In genomic region chr3:114033721-114034120, GRCh38 we compare ENCODE assay signal across 26 cellular contexts. TPM values are rescaled to one million over a fixed set of nuclear protein-coding genes. Genes with fewer than 3 reads are reported as not detected.
A peak's percentile ranks its signal among the peaks of the same experiment; 100 is the strongest.
DNase-seq lines count a peak whose midpoint lies in the region; ATAC-seq and TF ChIP-seq lines count a peak whose summit lies in the region.
"Had no signal": no experiment of that assay in that cellular context is flagged by ENCODE, and none has a peak within 500 bp of the region (broad histone marks: within the 10 kb centered on the region; RNA-seq: fewer than 3 reads in every experiment).

No MANE protein-coding gene starts in this region.

- no peak overlapping the region for H3K4me3 Mint-ChIP-seq in activated T-cell treated with anti-CD3 and anti-CD28 coated beads, Interleukin-2, amount 50 U/mL, for 24 hours
- no peak overlapping the region for H3K4me3 Mint-ChIP-seq in neural progenitor cell
- H3K4me3 Mint-ChIP-seq: CD14-positive monocyte; CD4-positive, alpha-beta memory T cell; CD4-positive, CD25-positive, alpha-beta regulatory T cell had no signal

- no peaks in the 10 kb centered on the region for H3K9me3 ChIP-seq in neural progenitor cell (ENCODE audit: low read depth)
- H3K9me3 ChIP-seq in PC-3 (ENCODE audit: low read length), result no peaks in the 10 kb centered on the region
- H3K9me3 ChIP-seq: BE2C, BLaER1 had no signal

- intact Hi-C loops in PC-3 (cut with micrococcal nuclease), result no loop called here

- no peaks in the 10 kb centered on the region for H3K9me3 Mint-ChIP-seq in activated T-cell treated with anti-CD3 and anti-CD28 coated beads, Interleukin-2, amount 50 U/mL, for 24 hours
- H3K9me3 Mint-ChIP-seq in neural progenitor cell, result no peaks in the 10 kb centered on the region
- H3K9me3 Mint-ChIP-seq: CD4-positive, alpha-beta memory T cell; CD4-positive, CD25-positive, alpha-beta regulatory T cell; CD8-positive, alpha-beta memory T cell had no signal

- peak overlapping the region; percentile 23 for H3K27ac ChIP-seq in neural progenitor cell
- no peak overlapping the region for H3K27ac ChIP-seq in PC-3 (ENCODE audit: low read length)
- H3K27ac ChIP-seq: BLaER1 had no signal

- H3K4me2 ChIP-seq in neural progenitor cell (peak overlapping the region; percentile 51), PC-3 (ENCODE audit: low read length) (no peak overlapping the region)
- H3K4me2 ChIP-seq: BLaER1 had no signal

- DNase-seq in activated T-cell treated with anti-CD3 and anti-CD28 coated beads, Interleukin-2, amount 50 U/mL, for 24 hours, result no peak
- DNase-seq in activated T-cell treated with anti-CD3 and anti-CD28 coated beads, Interleukin-2, amount 50 U/mL, for 1 hour, result no peak
- DNase-seq in NCI-H2227 treated with DMSO at 0.1 percent for 48 hours (lab: John Stamatoyannopoulos, UW) (peak; percentile 43), NCI-H524 treated with DMSO at 0.1 percent for 48 hours (lab: John Stamatoyannopoulos, UW) (peak; percentile 75), neural progenitor cell (ENCODE audit: low spot score) (peak; percentile 59), PC-3 (no peak)
- DNase-seq: 8988T; ACHN; BE2C; C1 segment of cervical spinal cord; CD4-positive, alpha-beta memory T cell; CD4-positive, CD25-positive, alpha-beta regulatory T cell; CD8-positive, alpha-beta memory T cell; COR-L47; DMS 273 treated with DMSO at 0.1 percent for 48 hours; DMS153; DMS53; DMS79; DND-41; EL; GDM1 had no signal

- H4K20me1 ChIP-seq in neural progenitor cell (ENCODE audit: low read depth) (no peaks in the 10 kb centered on the region), PC-3 (ENCODE audit: low read length) (no peaks in the 10 kb centered on the region)
- H4K20me1 ChIP-seq: BLaER1 had no signal

- H3K36me3 Mint-ChIP-seq in activated T-cell treated with anti-CD3 and anti-CD28 coated beads, Interleukin-2, amount 50 U/mL, for 24 hours (ENCODE audit: low read depth), result peaks cover 17% of the 10 kb centered on the region
- H3K36me3 Mint-ChIP-seq in neural progenitor cell, result peaks cover 7% of the 10 kb centered on the region

- peak overlapping the region; percentile 27 for H3K27ac Mint-ChIP-seq in activated T-cell treated with anti-CD3 and anti-CD28 coated beads, Interleukin-2, amount 50 U/mL, for 24 hours
- H3K27ac Mint-ChIP-seq in neural progenitor cell, result no peak overlapping the region
- H3K27ac Mint-ChIP-seq: CD14-positive monocyte; CD4-positive, CD25-positive, alpha-beta regulatory T cell; CD8-positive, alpha-beta memory T cell had no signal

- CTCF ChIA-PET in PC-3 (lab: Charles Lee), result no interaction called here

- ATAC-seq in HG02884 (IDR thresholded peaks at IDR 0.05; ENCODE audit: unreplicated experiment) (no peak), HG03342 (IDR thresholded peaks at IDR 0.05; ENCODE audit: unreplicated experiment) (no peak), PC-3 (no peak)
- ATAC-seq: GM12878 had no signal

- H3K9ac ChIP-seq in neural progenitor cell (no peak overlapping the region), PC-3 (ENCODE audit: low read length) (no peak overlapping the region)
- H3K9ac ChIP-seq: BLaER1 had no signal

- H3K4me1 ChIP-seq in neural progenitor cell (peaks cover 30% of the 10 kb centered on the region), PC-3 (ENCODE audit: insufficient read depth, low read length) (no peaks in the 10 kb centered on the region)
- H3K4me1 ChIP-seq: BE2C, BLaER1 had no signal

- TF ChIP-seq CTCF in neural progenitor cell (IDR thresholded peaks at IDR 0.05) (no peak), PC-3 (conservative IDR thresholded peaks at IDR 0.05; ENCODE audit: low read depth, low read length) (no peak)

- peaks cover 2% of the 10 kb centered on the region for H3K4me1 Mint-ChIP-seq in activated T-cell treated with anti-CD3 and anti-CD28 coated beads, Interleukin-2, amount 50 U/mL, for 24 hours (ENCODE audit: low read depth)
- peaks cover 13% of the 10 kb centered on the region for H3K4me1 Mint-ChIP-seq in neural progenitor cell
- H3K4me1 Mint-ChIP-seq: CD14-positive monocyte; CD4-positive, alpha-beta memory T cell; CD4-positive, CD25-positive, alpha-beta regulatory T cell; CD8-positive, alpha-beta memory T cell had no signal

- H3F3A ChIP-seq in neural progenitor cell (ENCODE audit: low read depth) (peaks cover 11% of the 10 kb centered on the region), PC-3 (ENCODE audit: low read length, unreplicated experiment) (no peaks in the 10 kb centered on the region)

- H3K36me3 ChIP-seq in neural progenitor cell (no peaks in the 10 kb centered on the region), PC-3 (ENCODE audit: low read depth, low read length) (no peaks in the 10 kb centered on the region)
- H3K36me3 ChIP-seq: BE2C, BLaER1 had no signal

- H2AFZ ChIP-seq in neural progenitor cell (replicated peaks) (no peak overlapping the region), PC-3 (ENCODE audit: low read length) (no peak overlapping the region)

- H3K79me2 ChIP-seq in neural progenitor cell (ENCODE audit: low read depth) (no peaks in the 10 kb centered on the region), PC-3 (ENCODE audit: low read length) (no peaks in the 10 kb centered on the region)

- no peak overlapping the region for H3K4me3 ChIP-seq in neural progenitor cell
- H3K4me3 ChIP-seq in PC-3 (ENCODE audit: low read length), result no peak overlapping the region
- H3K4me3 ChIP-seq: BLaER1, GM12878 had no signal

- H3K27me3 Mint-ChIP-seq in activated T-cell treated with anti-CD3 and anti-CD28 coated beads, Interleukin-2, amount 50 U/mL, for 24 hours, result no peaks in the 10 kb centered on the region
- no peaks in the 10 kb centered on the region for H3K27me3 Mint-ChIP-seq in neural progenitor cell (ENCODE audit: insufficient read depth, low read depth)
- H3K27me3 Mint-ChIP-seq: CD4-positive, alpha-beta memory T cell; CD4-positive, CD25-positive, alpha-beta regulatory T cell had no signal

- BruUV-seq in PC-3 (replicated peaks; lab: Mats Ljungman, UMichigan), result no TSS peak

- POLR2A ChIA-PET in PC-3 (lab: Charles Lee; ENCODE audit: unreplicated experiment), result interaction anchor here (0.5 kb wide), 1 partner anchor 114 kb away, joined by 4 read pairs; no protein-coding TSS in a partner anchor

- H3K27me3 ChIP-seq in neural progenitor cell, result no peaks in the 10 kb centered on the region
- H3K27me3 ChIP-seq in PC-3 (ENCODE audit: low read length), result no peaks in the 10 kb centered on the region
- H3K27me3 ChIP-seq: BE2C, BLaER1 had no signal

- no peaks in the 10 kb centered on the region for H3K9me2 ChIP-seq in PC-3 (replicated peaks; ENCODE audit: low read length)

RNA-seq across cellular contexts. Expression of gene CCDC191, which starts 22.6 kb away (rescaled TPM):
- total RNA-seq in neural progenitor cell (ENCODE audit: low replicate concordance) (4.9 and 6.4 TPM in 2 replicates), PC-3 (2014; rRNA removed) (1.3 and 1.7 TPM in 2 replicates)

RNA-seq across cellular contexts. Expression of gene QTRT2, which starts 22.8 kb away (rescaled TPM):
- total RNA-seq in neural progenitor cell (ENCODE audit: low replicate concordance) (28.2 and 32.1 TPM in 2 replicates), PC-3 (2014; rRNA removed) (35.0 and 38.0 TPM in 2 replicates)

Comparison
In these comparisons a context has a peak if more than half of its experiments do, and no peak if none do; other contexts are left out.
1. DNase-seq: peak in NCI-H2227 treated with DMSO at 0.1 percent for 48 hours (single experiment), NCI-H524 treated with DMSO at 0.1 percent for 48 hours (single experiment) and neural progenitor cell (single experiment); none in activated T-cell treated with anti-CD3 and anti-CD28 coated beads, Interleukin-2, amount 50 U/mL, for 24 hours (single experiment), activated T-cell treated with anti-CD3 and anti-CD28 coated beads, Interleukin-2, amount 50 U/mL, for 1 hour (single experiment) and PC-3 (single experiment).